ENCODE assay signal across 20 cellular contexts in genomic region chr17:82684207-82684903, GRCh38. TPM values are rescaled to one million over a fixed set of nuclear protein-coding genes. Genes with fewer than 3 reads are reported as not detected.
A peak's percentile ranks its signal among the peaks of the same experiment; 100 is the strongest.
DNase-seq lines count a peak whose midpoint lies in the region; ATAC-seq and TF ChIP-seq lines count a peak whose summit lies in the region.
"Had no signal": no experiment of that assay in that cellular context is flagged by ENCODE, and none has a peak within 500 bp of the region (broad histone marks: within the 10 kb centered on the region; RNA-seq: fewer than 3 reads in every experiment).

No MANE protein-coding gene starts in this region.

- H3K36me3 ChIP-seq in duodenal mucosa (ENCODE audit: control insufficient read depth in 1 of 2, insufficient read depth in 2 of 2, low read length in 2 of 2) (no peaks in the 10 kb centered on the region), mucosa of descending colon (ENCODE audit: low read depth) (no peaks in the 10 kb centered on the region)
- H3K36me3 ChIP-seq: uterus had no signal

- POLR2A ChIA-PET in WTC11 (lab: Charles Lee), result no interaction called here

- intact Hi-C loops in mucosa of descending colon (cut with DNase I, micrococcal nuclease), result no loop called here

- H3K9me3 Mint-ChIP-seq in WTC11, result peaks cover 13% of the 10 kb centered on the region

- ATAC-seq in mucosa of descending colon (peak; percentile 94), HG03196 (IDR thresholded peaks at IDR 0.05; ENCODE audit: unreplicated experiment) (no peak), GM21723 (IDR thresholded peaks at IDR 0.05; ENCODE audit: unreplicated experiment) (no peak), WTC11 (no peak)
- ATAC-seq: effector memory CD8-positive, alpha-beta T cell; left cardiac atrium had no signal

- no peaks in the 10 kb centered on the region for H3K27me3 ChIP-seq in duodenal mucosa (ENCODE audit: control insufficient read depth in 1 of 2, insufficient read depth in 2 of 2, low read length in 2 of 2)
- H3K27me3 ChIP-seq: uterus had no signal

- H3K9ac ChIP-seq in duodenal mucosa (ENCODE audit: low read depth in 1 of 2, low read length in 2 of 2), result peak overlapping the region; percentile 32 to 50

- H3K4me1 Mint-ChIP-seq in WTC11, result no peaks in the 10 kb centered on the region
- H3K4me1 Mint-ChIP-seq: CD8-positive, alpha-beta memory T cell had no signal

- H3K9me3 ChIP-seq in duodenal mucosa (ENCODE audit: control insufficient read depth in 1 of 2, low read length in 2 of 2) (peaks cover 8 to 9% of the 10 kb centered on the region in 2 donors), mucosa of descending colon (peaks cover 6% of the 10 kb centered on the region)
- H3K9me3 ChIP-seq: uterus had no signal

- no peaks in the 10 kb centered on the region for H3K36me3 Mint-ChIP-seq in WTC11

- CTCF ChIA-PET in WTC11 (lab: Charles Lee), result no interaction called here

- no peak for TF ChIP-seq CTCF in 22Rv1 (IDR thresholded peaks at IDR 0.05)
- no peak for TF ChIP-seq CTCF in mucosa of descending colon (IDR thresholded peaks at IDR 0.05)
- no peak for TF ChIP-seq CTCF in WTC11 (IDR thresholded peaks at IDR 0.05)

- H3K4me1 ChIP-seq in duodenal mucosa (ENCODE audit: control insufficient read depth in 1 of 2, insufficient read depth in 2 of 2, low read length in 2 of 2), result peaks cover 13 to 19% of the 10 kb centered on the region in 2 donors
- peaks cover 16% of the 10 kb centered on the region for H3K4me1 ChIP-seq in mucosa of descending colon (ENCODE audit: low read depth)
- H3K4me1 ChIP-seq: uterus had no signal

- H3K27ac ChIP-seq in 22Rv1 (peak overlapping the region; percentile 81), duodenal mucosa (ENCODE audit: low read depth, low read length) (peak overlapping the region; percentile 86)
- H3K27ac ChIP-seq: HL-60, PC-9, uterus, WERI-Rb-1 had no signal

- no peak overlapping the region for H3K27ac Mint-ChIP-seq in WTC11
- H3K27ac Mint-ChIP-seq: CD8-positive, alpha-beta memory T cell; nephron progenitor cell had no signal

- no peak overlapping the region for H3K4me3 Mint-ChIP-seq in WTC11
- H3K4me3 Mint-ChIP-seq: CD8-positive, alpha-beta memory T cell; effector memory CD8-positive, alpha-beta T cell; nephron progenitor cell had no signal

- H3K4me3 ChIP-seq in duodenal mucosa (ENCODE audit: low read depth in 1 of 2, low read length in 2 of 2) (peak overlapping the region; percentile 10 to 34), mucosa of descending colon (no peak overlapping the region)
- H3K4me3 ChIP-seq: PC-9, uterus had no signal

- DNase-seq in HT-29 (ENCODE audit: low spot score) (peak; percentile 80), mucosa of descending colon (peak; percentile 79 to 83 (median 79)), HuH-7 (ENCODE audit: low spot score) (no peak), WTC11 (ENCODE audit: low spot score) (no peak)
- DNase-seq: CD8-positive, alpha-beta memory T cell; effector memory CD8-positive, alpha-beta T cell; GF-D8; left cardiac atrium; NCI-H1436 treated with DMSO at 0.1 percent for 48 hours; NCI-H510A; nephron progenitor cell; PC-9; stimulated activated CD4-positive, alpha-beta T cell treated with anti-CD3 and anti-CD28 coated beads, Interleukin-4, amount 100 ng/mL, for 24 hours; uterus; WERI-Rb-1 had no signal

- no peaks in the 10 kb centered on the region for H3K27me3 Mint-ChIP-seq in WTC11 (ENCODE audit: low read depth)
- H3K27me3 Mint-ChIP-seq: CD8-positive, alpha-beta memory T cell; effector memory CD8-positive, alpha-beta T cell had no signal

TF ChIP-seq in WTC11, 78 proteins besides CTCF, POLR2A, EP300 and RAD21:
- TF ChIP-seq, protein P1, sequence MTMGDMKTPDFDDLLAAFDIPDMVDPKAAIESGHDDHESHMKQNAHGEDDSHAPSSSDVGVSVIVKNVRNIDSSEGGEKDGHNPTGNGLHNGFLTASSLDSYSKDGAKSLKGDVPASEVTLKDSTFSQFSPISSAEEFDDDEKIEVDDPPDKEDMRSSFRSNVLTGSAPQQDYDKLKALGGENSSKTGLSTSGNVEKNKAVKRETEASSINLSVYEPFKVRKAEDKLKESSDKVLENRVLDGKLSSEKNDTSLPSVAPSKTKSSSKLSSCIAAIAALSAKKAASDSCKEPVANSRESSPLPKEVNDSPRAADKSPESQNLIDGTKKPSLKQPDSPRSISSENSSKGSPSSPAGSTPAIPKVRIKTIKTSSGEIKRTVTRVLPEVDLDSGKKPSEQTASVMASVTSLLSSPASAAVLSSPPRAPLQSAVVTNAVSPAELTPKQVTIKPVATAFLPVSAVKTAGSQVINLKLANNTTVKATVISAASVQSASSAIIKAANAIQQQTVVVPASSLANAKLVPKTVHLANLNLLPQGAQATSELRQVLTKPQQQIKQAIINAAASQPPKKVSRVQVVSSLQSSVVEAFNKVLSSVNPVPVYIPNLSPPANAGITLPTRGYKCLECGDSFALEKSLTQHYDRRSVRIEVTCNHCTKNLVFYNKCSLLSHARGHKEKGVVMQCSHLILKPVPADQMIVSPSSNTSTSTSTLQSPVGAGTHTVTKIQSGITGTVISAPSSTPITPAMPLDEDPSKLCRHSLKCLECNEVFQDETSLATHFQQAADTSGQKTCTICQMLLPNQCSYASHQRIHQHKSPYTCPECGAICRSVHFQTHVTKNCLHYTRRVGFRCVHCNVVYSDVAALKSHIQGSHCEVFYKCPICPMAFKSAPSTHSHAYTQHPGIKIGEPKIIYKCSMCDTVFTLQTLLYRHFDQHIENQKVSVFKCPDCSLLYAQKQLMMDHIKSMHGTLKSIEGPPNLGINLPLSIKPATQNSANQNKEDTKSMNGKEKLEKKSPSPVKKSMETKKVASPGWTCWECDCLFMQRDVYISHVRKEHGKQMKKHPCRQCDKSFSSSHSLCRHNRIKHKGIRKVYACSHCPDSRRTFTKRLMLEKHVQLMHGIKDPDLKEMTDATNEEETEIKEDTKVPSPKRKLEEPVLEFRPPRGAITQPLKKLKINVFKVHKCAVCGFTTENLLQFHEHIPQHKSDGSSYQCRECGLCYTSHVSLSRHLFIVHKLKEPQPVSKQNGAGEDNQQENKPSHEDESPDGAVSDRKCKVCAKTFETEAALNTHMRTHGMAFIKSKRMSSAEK (CRISPR knock-in tag; IDR thresholded peaks at IDR 0.05; ENCODE audit: borderline replicate concordance), result no peak
- TF ChIP-seq SP1 (CRISPR knock-in tag; conservative IDR thresholded peaks at IDR 0.05) (no peak), JAZF1 (CRISPR knock-in tag; IDR thresholded peaks at IDR 0.05) (no peak)
- TF ChIP-seq, protein P2, sequence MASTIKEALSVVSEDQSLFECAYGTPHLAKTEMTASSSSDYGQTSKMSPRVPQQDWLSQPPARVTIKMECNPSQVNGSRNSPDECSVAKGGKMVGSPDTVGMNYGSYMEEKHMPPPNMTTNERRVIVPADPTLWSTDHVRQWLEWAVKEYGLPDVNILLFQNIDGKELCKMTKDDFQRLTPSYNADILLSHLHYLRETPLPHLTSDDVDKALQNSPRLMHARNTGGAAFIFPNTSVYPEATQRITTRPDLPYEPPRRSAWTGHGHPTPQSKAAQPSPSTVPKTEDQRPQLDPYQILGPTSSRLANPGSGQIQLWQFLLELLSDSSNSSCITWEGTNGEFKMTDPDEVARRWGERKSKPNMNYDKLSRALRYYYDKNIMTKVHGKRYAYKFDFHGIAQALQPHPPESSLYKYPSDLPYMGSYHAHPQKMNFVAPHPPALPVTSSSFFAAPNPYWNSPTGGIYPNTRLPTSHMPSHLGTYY (CRISPR knock-in tag; IDR thresholded peaks at IDR 0.05), result no peak

RNA-seq across cellular contexts. Expression of gene RAB40B, which starts 14.1 kb away (rescaled TPM):
- total RNA-seq in HT-29 (2014; rRNA removed; shearing (Covaris generic)), result 37.9 and 38.9 TPM in 2 replicates
- total RNA-seq in mucosa of descending colon (10 to 100 TPM; 21.0 to 52.4 (median 23.9) TPM), WTC11 (2021) (2.7 to 4.4 TPM (median 3.1 TPM) in 3 replicates)

RNA-seq across cellular contexts. Expression of gene FN3KRP, which starts 32.2 kb away (rescaled TPM):
- total RNA-seq in HT-29 (2014; rRNA removed; shearing (Covaris generic)), result 24.2 and 25.9 TPM in 2 replicates
- total RNA-seq in mucosa of descending colon (10 to 100 TPM; 30.8 to 36.1 (median 34.8) TPM), WTC11 (2021) (19.7 to 24.4 TPM (median 23.2 TPM) in 3 replicates)

RNA-seq across cellular contexts. Expression of gene WDR45B, which starts 36.1 kb away (rescaled TPM):
- total RNA-seq in HT-29 (2014; rRNA removed; shearing (Covaris generic)), result 89.3 and 101 TPM in 2 replicates
- total RNA-seq in mucosa of descending colon, result 10 to 100 TPM; 69.0 to 76.0 (median 74.4) TPM
- 87.1 to 96.5 TPM (median 89.1 TPM) in 3 replicates for total RNA-seq in WTC11 (2021)

RNA-seq across cellular contexts. Expression of gene FN3K, which starts 51.1 kb away (rescaled TPM):
- 0.97 and 1.6 TPM in 2 replicates for total RNA-seq in HT-29 (2014; rRNA removed; shearing (Covaris generic))
- 10 to 100 TPM; 39.4 to 45.5 (median 40.8) TPM for total RNA-seq in mucosa of descending colon
- 19.3 to 23.6 TPM (median 21.2 TPM) in 3 replicates for total RNA-seq in WTC11 (2021)

Comparison
In these comparisons a context has a peak if more than half of its experiments do, and no peak if none do; other contexts are left out.
1. DNase-seq: peak in HT-29 (single experiment) and mucosa of descending colon (3 of 3); none in HuH-7 (single experiment) and WTC11 (single experiment).